Comparison of ENCODE assay signal across 13 cellular contexts in the genomic region with DNA sequence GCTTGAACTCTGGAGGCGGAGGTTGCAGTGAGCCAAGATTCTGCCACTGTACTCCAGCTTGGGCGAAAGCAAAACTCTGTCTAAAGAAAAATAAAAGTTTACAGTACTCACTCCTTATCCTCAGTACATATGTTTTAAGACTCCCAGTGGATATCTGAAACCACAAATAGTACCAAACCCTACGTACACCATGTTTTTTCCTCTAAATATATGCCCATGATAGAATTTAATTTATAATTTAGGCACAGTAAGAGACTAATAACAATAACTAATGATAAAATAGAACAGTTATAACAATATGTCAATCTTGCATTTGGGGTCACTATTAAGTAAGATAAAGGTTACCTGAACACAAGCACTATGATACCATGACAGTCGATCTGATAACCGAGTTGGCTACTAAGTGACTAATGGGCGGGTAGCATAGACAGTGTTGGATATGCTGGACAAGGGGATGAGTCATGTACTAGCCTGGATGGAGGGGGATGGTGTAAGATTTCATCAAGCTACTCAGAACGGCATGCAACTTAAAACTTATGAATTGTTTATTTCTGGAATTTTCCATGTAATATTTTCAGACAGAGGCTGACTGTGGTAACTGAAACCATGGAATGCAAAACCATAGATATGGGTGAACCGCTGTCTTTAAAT. TPM values are rescaled to one million over a fixed set of nuclear protein-coding genes. Genes with fewer than 3 reads are reported as not detected.
DNase-seq lines count a peak whose midpoint lies in the region; ATAC-seq and TF ChIP-seq lines count a peak whose summit lies in the region.
"Had no signal": no experiment of that assay in that cellular context is flagged by ENCODE, and none has a peak within 500 bp of the region (broad histone marks: within the 10 kb centered on the region; RNA-seq: fewer than 3 reads in every experiment).

No MANE protein-coding gene starts in this region.

- H3K27ac Mint-ChIP-seq in CD8-positive, alpha-beta T cell: peak overlapping the region; percentile 41
- no peak overlapping the region for H3K27ac Mint-ChIP-seq in nephron progenitor cell
- H3K27ac Mint-ChIP-seq: activated CD8-positive, alpha-beta T cell treated with anti-CD3 and anti-CD28 coated beads for 36 hours had no signal

- H3K4me3 ChIP-seq in CD8-positive, alpha-beta T cell (ENCODE audit: low read depth, low read length): no peak overlapping the region
- no peak overlapping the region for H3K4me3 ChIP-seq in PC-9
- H3K4me3 ChIP-seq in choroid plexus epithelial cell (ENCODE audit: low read depth, low read length): no peak overlapping the region
- H3K4me3 ChIP-seq: heart right ventricle had no signal

- no peaks in the 10 kb centered on the region for H3K4me1 ChIP-seq in CD8-positive, alpha-beta T cell (ENCODE audit: insufficient read depth, low read length)
- peaks cover 14% of the 10 kb centered on the region for H3K4me1 ChIP-seq in PC-9 (replicated peaks; ENCODE audit: insufficient read depth)
- H3K4me1 ChIP-seq: heart right ventricle had no signal

- H3K9me3 ChIP-seq in CD8-positive, alpha-beta T cell (ENCODE audit: low read length): no peaks in the 10 kb centered on the region
- no peaks in the 10 kb centered on the region for H3K9me3 ChIP-seq in PC-9 (ENCODE audit: insufficient read depth, low read depth)
- H3K9me3 ChIP-seq: heart right ventricle had no signal

- CTCF ChIA-PET in CD8-positive, alpha-beta T cell (lab: Charles Lee): no interaction called here
- CTCF ChIA-PET in PC-9 (lab: Charles Lee): no interaction called here

- no peak for ATAC-seq in CD8-positive, alpha-beta T cell
- ATAC-seq in HG03097 (IDR thresholded peaks at IDR 0.05; ENCODE audit: low FRiP score, unreplicated experiment) (no peak), HG02885 (IDR thresholded peaks at IDR 0.05; ENCODE audit: poor library complexity, unreplicated experiment) (no peak)
- ATAC-seq: activated CD8-positive, alpha-beta T cell treated with anti-CD3 and anti-CD28 coated beads for 36 hours; heart right ventricle had no signal

- no peaks in the 10 kb centered on the region for H3K79me2 ChIP-seq in PC-9 (ENCODE audit: low read depth)

- no peak for DNase-seq in CD8-positive, alpha-beta T cell
- DNase-seq in PC-9 (peak; percentile 26 to 89), choroid plexus epithelial cell (ENCODE audit: low read depth) (peak; percentile 98), non-pigmented ciliary epithelial cell (ENCODE audit: low read depth) (peak; percentile 98), nephron progenitor cell (no peak), NCI-H446 (lab: John Stamatoyannopoulos, UW) (no peak)
- DNase-seq: activated CD8-positive, alpha-beta T cell treated with anti-CD3 and anti-CD28 coated beads for 36 hours; Calu3; heart right ventricle; NCI-H1105 treated with DMSO at 0.1 percent for 48 hours; substantia nigra had no signal

- H3K27me3 ChIP-seq in CD8-positive, alpha-beta T cell (ENCODE audit: insufficient read depth, low read length): no peaks in the 10 kb centered on the region
- no peaks in the 10 kb centered on the region for H3K27me3 ChIP-seq in PC-9 (ENCODE audit: insufficient read depth, low read depth)
- H3K27me3 ChIP-seq: heart right ventricle had no signal

- H3K36me3 ChIP-seq in CD8-positive, alpha-beta T cell (ENCODE audit: insufficient read depth, low read length): no peaks in the 10 kb centered on the region
- H3K36me3 ChIP-seq in PC-9 (ENCODE audit: low read depth): peaks cover 18% of the 10 kb centered on the region; the same call in 1 of the 2 replicates

- no peaks in the 10 kb centered on the region for H3K4me1 Mint-ChIP-seq in CD8-positive, alpha-beta T cell (ENCODE audit: low read depth)
- no peaks in the 10 kb centered on the region for H3K4me1 Mint-ChIP-seq in nephron progenitor cell

- TF ChIP-seq CTCF in CD8-positive, alpha-beta T cell (IDR thresholded peaks at IDR 0.05): no peak
- no peak for TF ChIP-seq CTCF in PC-9 (conservative IDR thresholded peaks at IDR 0.05)
- no peak for TF ChIP-seq CTCF in choroid plexus epithelial cell (conservative IDR thresholded peaks at IDR 0.05; ENCODE audit: low read depth, low read length)
- TF ChIP-seq CTCF in nephron progenitor cell (IDR thresholded peaks at IDR 0.05): no peak

- H2AFZ ChIP-seq in PC-9: peak overlapping the region; percentile 44

- no peak overlapping the region for H3K4me3 Mint-ChIP-seq in CD8-positive, alpha-beta T cell
- no peak overlapping the region for H3K4me3 Mint-ChIP-seq in nephron progenitor cell
- H3K4me3 Mint-ChIP-seq: activated CD8-positive, alpha-beta T cell treated with anti-CD3 and anti-CD28 coated beads for 36 hours had no signal

- no peaks in the 10 kb centered on the region for H3K9me2 ChIP-seq in PC-9 (ENCODE audit: insufficient read depth)

- no TSS peak for BruUV-seq in PC-9 (replicated peaks; lab: Mats Ljungman, UMichigan)

- H3K36me3 Mint-ChIP-seq in CD8-positive, alpha-beta T cell: peaks cover 48% of the 10 kb centered on the region
- H3K36me3 Mint-ChIP-seq in nephron progenitor cell (ENCODE audit: low read depth): peaks cover 60% of the 10 kb centered on the region

- H3K4me2 ChIP-seq in PC-9: peak overlapping the region; percentile 7

- POLR2A ChIA-PET in CD8-positive, alpha-beta T cell (lab: Charles Lee): interaction anchor here (0.6 kb wide), 1 partner anchor 244 kb away, joined by 4 read pairs; no protein-coding TSS in a partner anchor
- POLR2A ChIA-PET in PC-9 (lab: Charles Lee; ENCODE audit: unreplicated experiment): interaction anchor here (0.7 kb wide), 1 partner anchor 25 kb away, joined by 3 read pairs; no protein-coding TSS in a partner anchor

- no peak overlapping the region for H3K27ac ChIP-seq in CD8-positive, alpha-beta T cell (ENCODE audit: low read depth, low read length)
- H3K27ac ChIP-seq in PC-9: peak overlapping the region; percentile 71
- H3K27ac ChIP-seq: heart right ventricle had no signal

- H3K27me3 Mint-ChIP-seq in CD8-positive, alpha-beta T cell (ENCODE audit: low read depth): no peaks in the 10 kb centered on the region
- H3K27me3 Mint-ChIP-seq in nephron progenitor cell (ENCODE audit: low read depth, poor library complexity): no peaks in the 10 kb centered on the region
- H3K27me3 Mint-ChIP-seq: activated CD8-positive, alpha-beta T cell treated with anti-CD3 and anti-CD28 coated beads for 36 hours had no signal

- intact Hi-C loops in CD8-positive, alpha-beta T cell (cut with DNase I, micrococcal nuclease): no loop called here
- intact Hi-C loops in PC-9 (cut with micrococcal nuclease; ENCODE audit: unreplicated experiment): no loop called here

- no peaks in the 10 kb centered on the region for H4K20me1 ChIP-seq in PC-9 (ENCODE audit: insufficient read depth)

- H3K9me3 Mint-ChIP-seq in CD8-positive, alpha-beta T cell: no peaks in the 10 kb centered on the region
- H3K9me3 Mint-ChIP-seq in nephron progenitor cell: peaks cover 10% of the 10 kb centered on the region
- H3K9me3 Mint-ChIP-seq: activated CD8-positive, alpha-beta T cell treated with anti-CD3 and anti-CD28 coated beads for 36 hours had no signal

- H3F3A ChIP-seq in PC-9 (ENCODE audit: insufficient read depth, low read depth): peaks cover 8% of the 10 kb centered on the region

RNA-seq across cellular contexts. Expression of gene ST7L, which starts 43.7 kb away (rescaled TPM):
- 10 to 100 TPM; 23.0 to 25.7 TPM for total RNA-seq in CD8-positive, alpha-beta T cell
- 21.5 and 22.1 TPM in 2 replicates for total RNA-seq in PC-9 (2021)

RNA-seq across cellular contexts. Expression of gene CAPZA1, which starts 44.4 kb away (rescaled TPM):
- total RNA-seq in CD8-positive, alpha-beta T cell: 100 to 1,000 TPM; 185 to 196 TPM
- 101 and 145 TPM in 2 replicates for total RNA-seq in PC-9 (2021)

Comparison
In these comparisons a context has a peak if more than half of its experiments do, and no peak if none do; other contexts are left out.
1. DNase-seq: peak in PC-9 (2 of 2), choroid plexus epithelial cell (single experiment) and non-pigmented ciliary epithelial cell (single experiment); none in CD8-positive, alpha-beta T cell (0 of 7), nephron progenitor cell (single experiment) and NCI-H446 (0 of 2).